Comparison of ENCODE assay signal across 8 cellular contexts in the genomic region with DNA sequence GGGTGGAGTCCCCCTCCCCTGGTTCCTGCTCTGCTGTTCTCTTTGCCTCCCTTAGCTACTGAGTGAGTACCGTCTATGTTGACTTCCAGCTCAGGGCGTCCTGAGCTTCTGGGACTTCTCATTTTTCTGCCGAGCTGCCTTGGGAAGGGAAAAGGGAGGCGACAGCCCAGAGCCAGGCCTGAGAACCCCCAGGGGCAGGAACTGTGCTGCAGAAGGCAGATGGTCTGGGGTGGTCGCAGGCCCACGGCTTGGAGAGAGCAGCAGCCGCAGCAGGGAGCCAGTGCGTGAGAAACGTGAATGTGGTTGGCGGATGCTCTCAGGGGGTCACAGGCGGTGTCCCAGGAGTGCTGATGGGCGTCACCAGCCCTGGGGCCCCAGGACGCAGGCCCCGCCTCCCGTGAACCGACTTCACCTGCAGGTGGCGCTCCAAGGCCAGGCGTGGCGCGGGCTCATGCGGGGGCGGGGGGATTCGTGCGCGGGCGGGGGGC.
DNase-seq lines count a peak whose midpoint lies in the region; ATAC-seq and TF ChIP-seq lines count a peak whose summit lies in the region.

No MANE protein-coding gene starts in this region.

- H3K4me3 ChIP-seq in astrocyte of the cerebellum (ENCODE audit: low read depth, low read length), result no peak overlapping the region

- no peak for ATAC-seq in GM18511 (IDR thresholded peaks at IDR 0.05; ENCODE audit: unreplicated experiment)

- peak; percentile 54 for TF ChIP-seq CTCF in astrocyte of the cerebellum (IDR thresholded peaks at IDR 0.05; ENCODE audit: low read depth, low read length, missing control alignments)

- DNase-seq in DMS53 (lab: John Stamatoyannopoulos, UW), result peak; percentile 75
- DNase-seq in DMS53 treated with DMSO at 0.1 percent for 48 hours (lab: John Stamatoyannopoulos, UW; ENCODE audit: unreplicated experiment), result no peak
- peak; percentile 95 for DNase-seq in HuH-7 (ENCODE audit: low spot score)
- DNase-seq in T-helper 22 cell (ENCODE audit: low read depth), result peak; percentile 48
- no peak for DNase-seq in astrocyte of the cerebellum (ENCODE audit: low read depth)
- DNase-seq in iPS-NIHi7 (ENCODE audit: extremely low spot score), result peak; percentile 98
- DNase-seq in stimulated activated CD4-positive, alpha-beta T cell treated with anti-CD3 and anti-CD28 coated beads, Interleukin-2, amount 100 ng/mL, for 48 hours, result peak; percentile 68 to 81

- in situ Hi-C loops in astrocyte of the cerebellum (cut with HindIII; ENCODE audit: low sequenced_read_pairs), result no loop called here

Comparison
In these comparisons a context has a peak if more than half of its experiments do, and no peak if none do; other contexts are left out.
1. DNase-seq: peak in DMS53 (single experiment), HuH-7 (single experiment), T-helper 22 cell (single experiment), iPS-NIHi7 (single experiment) and stimulated activated CD4-positive, alpha-beta T cell treated with anti-CD3 and anti-CD28 coated beads, Interleukin-2, amount 100 ng/mL, for 48 hours (2 of 2); none in DMS53 treated with DMSO at 0.1 percent for 48 hours (single experiment) and astrocyte of the cerebellum (single experiment).